In the genomic region with DNA sequence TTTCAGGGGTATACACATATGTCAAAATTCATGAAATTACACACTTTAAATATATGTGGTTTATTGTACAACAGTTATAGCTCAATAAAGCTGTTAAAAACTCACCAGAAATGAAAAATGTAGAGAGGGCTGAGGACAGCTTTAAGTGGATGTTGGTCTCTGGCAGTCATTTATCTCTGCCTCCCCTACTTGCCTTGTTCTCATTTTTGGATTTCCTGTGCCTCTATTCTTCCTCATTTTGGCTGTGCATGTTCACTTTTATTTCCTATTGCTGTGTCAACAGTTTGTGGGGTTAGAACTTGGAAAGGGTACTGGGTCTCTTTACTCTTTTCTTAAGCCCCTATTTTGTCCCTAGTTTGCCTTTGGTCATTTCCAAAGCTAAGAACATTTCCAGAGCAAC, we compare ENCODE assay signal across 1 cellular context.
TF ChIP-seq lines count a peak whose summit lies in the region.

No MANE protein-coding gene starts in this region.

TF ChIP-seq in GM23338, 12 proteins besides CTCF, POLR2A, EP300 and RAD21 (continued from another document):
- TF ChIP-seq, protein P1, sequence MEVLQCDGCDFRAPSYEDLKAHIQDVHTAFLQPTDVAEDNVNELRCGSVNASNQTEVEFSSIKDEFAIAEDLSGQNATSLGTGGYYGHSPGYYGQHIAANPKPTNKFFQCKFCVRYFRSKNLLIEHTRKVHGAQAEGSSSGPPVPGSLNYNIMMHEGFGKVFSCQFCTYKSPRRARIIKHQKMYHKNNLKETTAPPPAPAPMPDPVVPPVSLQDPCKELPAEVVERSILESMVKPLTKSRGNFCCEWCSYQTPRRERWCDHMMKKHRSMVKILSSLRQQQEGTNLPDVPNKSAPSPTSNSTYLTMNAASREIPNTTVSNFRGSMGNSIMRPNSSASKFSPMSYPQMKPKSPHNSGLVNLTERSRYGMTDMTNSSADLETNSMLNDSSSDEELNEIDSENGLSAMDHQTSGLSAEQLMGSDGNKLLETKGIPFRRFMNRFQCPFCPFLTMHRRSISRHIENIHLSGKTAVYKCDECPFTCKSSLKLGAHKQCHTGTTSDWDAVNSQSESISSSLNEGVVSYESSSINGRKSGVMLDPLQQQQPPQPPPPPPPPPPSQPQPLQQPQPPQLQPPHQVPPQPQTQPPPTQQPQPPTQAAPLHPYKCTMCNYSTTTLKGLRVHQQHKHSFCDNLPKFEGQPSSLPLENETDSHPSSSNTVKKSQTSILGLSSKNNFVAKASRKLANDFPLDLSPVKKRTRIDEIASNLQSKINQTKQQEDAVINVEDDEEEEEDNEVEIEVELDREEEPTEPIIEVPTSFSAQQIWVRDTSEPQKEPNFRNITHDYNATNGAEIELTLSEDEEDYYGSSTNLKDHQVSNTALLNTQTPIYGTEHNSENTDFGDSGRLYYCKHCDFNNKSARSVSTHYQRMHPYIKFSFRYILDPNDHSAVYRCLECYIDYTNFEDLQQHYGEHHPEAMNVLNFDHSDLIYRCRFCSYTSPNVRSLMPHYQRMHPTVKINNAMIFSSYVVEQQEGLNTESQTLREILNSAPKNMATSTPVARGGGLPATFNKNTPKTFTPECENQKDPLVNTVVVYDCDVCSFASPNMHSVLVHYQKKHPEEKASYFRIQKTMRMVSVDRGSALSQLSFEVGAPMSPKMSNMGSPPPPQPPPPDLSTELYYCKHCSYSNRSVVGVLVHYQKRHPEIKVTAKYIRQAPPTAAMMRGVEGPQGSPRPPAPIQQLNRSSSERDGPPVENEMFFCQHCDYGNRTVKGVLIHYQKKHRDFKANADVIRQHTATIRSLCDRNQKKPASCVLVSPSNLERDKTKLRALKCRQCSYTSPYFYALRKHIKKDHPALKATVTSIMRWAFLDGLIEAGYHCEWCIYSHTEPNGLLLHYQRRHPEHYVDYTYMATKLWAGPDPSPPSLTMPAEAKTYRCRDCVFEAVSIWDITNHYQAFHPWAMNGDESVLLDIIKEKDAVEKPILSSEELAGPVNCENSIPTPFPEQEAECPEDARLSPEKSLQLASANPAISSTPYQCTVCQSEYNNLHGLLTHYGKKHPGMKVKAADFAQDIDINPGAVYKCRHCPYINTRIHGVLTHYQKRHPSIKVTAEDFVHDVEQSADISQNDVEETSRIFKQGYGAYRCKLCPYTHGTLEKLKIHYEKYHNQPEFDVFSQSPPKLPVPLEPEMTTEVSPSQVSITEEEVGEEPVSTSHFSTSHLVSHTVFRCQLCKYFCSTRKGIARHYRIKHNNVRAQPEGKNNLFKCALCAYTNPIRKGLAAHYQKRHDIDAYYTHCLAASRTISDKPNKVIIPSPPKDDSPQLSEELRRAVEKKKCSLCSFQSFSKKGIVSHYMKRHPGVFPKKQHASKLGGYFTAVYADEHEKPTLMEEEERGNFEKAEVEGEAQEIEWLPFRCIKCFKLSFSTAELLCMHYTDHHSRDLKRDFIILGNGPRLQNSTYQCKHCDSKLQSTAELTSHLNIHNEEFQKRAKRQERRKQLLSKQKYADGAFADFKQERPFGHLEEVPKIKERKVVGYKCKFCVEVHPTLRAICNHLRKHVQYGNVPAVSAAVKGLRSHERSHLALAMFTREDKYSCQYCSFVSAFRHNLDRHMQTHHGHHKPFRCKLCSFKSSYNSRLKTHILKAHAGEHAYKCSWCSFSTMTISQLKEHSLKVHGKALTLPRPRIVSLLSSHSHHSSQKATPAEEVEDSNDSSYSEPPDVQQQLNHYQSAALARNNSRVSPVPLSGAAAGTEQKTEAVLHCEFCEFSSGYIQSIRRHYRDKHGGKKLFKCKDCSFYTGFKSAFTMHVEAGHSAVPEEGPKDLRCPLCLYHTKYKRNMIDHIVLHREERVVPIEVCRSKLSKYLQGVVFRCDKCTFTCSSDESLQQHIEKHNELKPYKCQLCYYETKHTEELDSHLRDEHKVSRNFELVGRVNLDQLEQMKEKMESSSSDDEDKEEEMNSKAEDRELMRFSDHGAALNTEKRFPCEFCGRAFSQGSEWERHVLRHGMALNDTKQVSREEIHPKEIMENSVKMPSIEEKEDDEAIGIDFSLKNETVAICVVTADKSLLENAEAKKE (CRISPR knock-in tag; IDR thresholded peaks at IDR 0.05) = no peak
- TF ChIP-seq STAT1 (IDR thresholded peaks at IDR 0.05; ENCODE audit: unreplicated experiment) = no peak
